Comparison of ENCODE assay signal across 11 cellular contexts in the genomic region with DNA sequence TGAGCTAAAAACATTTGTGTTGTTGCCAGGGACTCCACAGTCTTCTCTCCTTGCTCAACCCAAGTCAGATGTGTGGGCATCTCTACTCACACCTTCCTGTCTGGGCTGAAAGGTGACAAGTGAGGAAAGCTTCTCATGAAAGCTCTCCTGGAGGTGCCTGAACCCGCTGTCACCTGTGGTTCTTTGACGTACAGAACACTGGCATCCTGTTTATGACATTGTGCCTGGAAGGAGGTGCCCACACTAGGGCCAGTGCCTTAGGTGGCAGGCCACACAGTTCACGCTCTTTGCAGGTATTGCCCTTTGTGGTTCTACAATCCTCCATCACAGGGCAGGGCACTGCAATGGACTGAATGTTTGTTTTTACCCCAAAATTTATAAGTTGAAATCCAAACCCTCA.
DNase-seq lines count a peak whose midpoint lies in the region; ATAC-seq and TF ChIP-seq lines count a peak whose summit lies in the region.
"Had no signal": no experiment of that assay in that cellular context is flagged by ENCODE, and none has a peak within 500 bp of the region (broad histone marks: within the 10 kb centered on the region; RNA-seq: fewer than 3 reads in every experiment).

No MANE protein-coding gene starts in this region.

- H3K36me3 Mint-ChIP-seq in activated CD8-positive, alpha-beta memory T cell treated with anti-CD3 and anti-CD28 coated beads, Interleukin-2, amount 10 ng/mL, durations not matched to agents 7 days and 5 days, result peaks cover 8% of the 10 kb centered on the region

- H3K4me1 ChIP-seq in Peyer's patch, result no peaks in the 10 kb centered on the region
- peaks cover 0 to 29% (median 16%) of the 10 kb centered on the region in 12 donors for H3K4me1 ChIP-seq in heart left ventricle

- TF ChIP-seq POLR2A in Peyer's patch (IDR thresholded peaks at IDR 0.05), result no peak
- no peak for TF ChIP-seq POLR2A in heart left ventricle (IDR thresholded peaks at IDR 0.05)

- H3K4me3 Mint-ChIP-seq in activated CD8-positive, alpha-beta memory T cell treated with anti-CD3 and anti-CD28 coated beads, Interleukin-2, amount 10 ng/mL, durations not matched to agents 7 days and 5 days, result no peak overlapping the region

- WGBS in heart left ventricle, 4 donors, result 83 to 90% (median 87%) methylated on average over 3 of the region's 3 CpGs

- DNase-seq in Peyer's patch, result peak in 2 of 3 donors; percentile 56 to 69
- DNase-seq in activated CD8-positive, alpha-beta memory T cell treated with anti-CD3 and anti-CD28 coated beads, Interleukin-2, amount 10 ng/mL, durations not matched to agents 7 days and 5 days, result peak; percentile 55
- DNase-seq in heart left ventricle, result no peak
- peak; percentile 26 for DNase-seq in stimulated activated CD8-positive, alpha-beta memory T cell treated with anti-CD3 and anti-CD28 coated beads, Interleukin-12 subunit alpha, Interleukin-12 subunit beta, amount 100 ng/mL, for 4 hours (ENCODE audit: low read depth)
- DNase-seq in SK-N-DZ (ENCODE audit: low spot score), result no peak
- DNase-seq in retina, result no peak
- DNase-seq in GF-D8 (lab: John Stamatoyannopoulos, UW), result no peak
- DNase-seq in NCI-H2107 (lab: John Stamatoyannopoulos, UW), result no peak
- DNase-seq: cortex of kidney had no signal

- peak; percentile 74 for ATAC-seq in activated CD8-positive, alpha-beta memory T cell treated with anti-CD3 and anti-CD28 coated beads, Interleukin-2, amount 10 ng/mL, durations not matched to agents 7 days and 5 days
- peak in 3 of 4 donors; percentile 14 to 50 (median 35) for ATAC-seq in heart left ventricle

- intact Hi-C loops in heart left ventricle (cut with DNase I), result loop anchor here in 5 of 10 donors (5.0 to 10.0 kb wide), 4 partner anchors 117 to 137 kb away; no protein-coding TSS in a partner anchor

- H3K27ac Mint-ChIP-seq in activated CD8-positive, alpha-beta memory T cell treated with anti-CD3 and anti-CD28 coated beads, Interleukin-2, amount 10 ng/mL, durations not matched to agents 7 days and 5 days, result peak overlapping the region; percentile 56

- no peaks in the 10 kb centered on the region for H3K36me3 ChIP-seq in Peyer's patch
- no peaks in the 10 kb centered on the region for H3K36me3 ChIP-seq in heart left ventricle

- peaks cover 3% of the 10 kb centered on the region for H3K27me3 Mint-ChIP-seq in activated CD8-positive, alpha-beta memory T cell treated with anti-CD3 and anti-CD28 coated beads, Interleukin-2, amount 10 ng/mL, durations not matched to agents 7 days and 5 days

- peaks cover 26% of the 10 kb centered on the region for H3K4me1 Mint-ChIP-seq in activated CD8-positive, alpha-beta memory T cell treated with anti-CD3 and anti-CD28 coated beads, Interleukin-2, amount 10 ng/mL, durations not matched to agents 7 days and 5 days

- no peaks in the 10 kb centered on the region for H3K27me3 ChIP-seq in Peyer's patch
- no peaks in the 10 kb centered on the region for H3K27me3 ChIP-seq in heart left ventricle
- H3K27me3 ChIP-seq: hepatocyte had no signal

- CTCF ChIA-PET in activated CD8-positive, alpha-beta memory T cell treated with anti-CD3 and anti-CD28 coated beads, Interleukin-2, amount 10 ng/mL, durations not matched to agents 7 days and 5 days (lab: Charles Lee), result interaction anchor here (0.7 to 1.6 kb wide), 4 partner anchors 9 to 235 kb away, joined by 3 to 8 read pairs (median 6); no protein-coding TSS in a partner anchor

- H3K9me3 Mint-ChIP-seq in activated CD8-positive, alpha-beta memory T cell treated with anti-CD3 and anti-CD28 coated beads, Interleukin-2, amount 10 ng/mL, durations not matched to agents 7 days and 5 days (ENCODE audit: low read depth), result peaks cover 7% of the 10 kb centered on the region

- no peak for TF ChIP-seq CTCF in Peyer's patch (IDR thresholded peaks at IDR 0.05)
- TF ChIP-seq CTCF in heart left ventricle (IDR thresholded peaks at IDR 0.05), result no peak

- H3K9me3 ChIP-seq in Peyer's patch (no peaks in the 10 kb centered on the region), heart left ventricle (no peaks in the 10 kb centered on the region)

- peak overlapping the region in 2 of 4 donors; percentile 29 to 38 for H3K27ac ChIP-seq in Peyer's patch
- H3K27ac ChIP-seq in heart left ventricle, result peak overlapping the region in 11 of 12 donors; percentile 19 to 91 (median 73)
- H3K27ac ChIP-seq: VCaP had no signal

- H3K4me3 ChIP-seq in Peyer's patch (no peak overlapping the region), heart left ventricle (no peak overlapping the region)
- H3K4me3 ChIP-seq: hepatocyte had no signal

Comparison
In these comparisons a context has a peak if more than half of its experiments do, and no peak if none do; other contexts are left out.
1. DNase-seq: peak in Peyer's patch (2 of 3), activated CD8-positive, alpha-beta memory T cell treated with anti-CD3 and anti-CD28 coated beads, Interleukin-2, amount 10 ng/mL, durations not matched to agents 7 days and 5 days (single experiment) and stimulated activated CD8-positive, alpha-beta memory T cell treated with anti-CD3 and anti-CD28 coated beads, Interleukin-12 subunit alpha, Interleukin-12 subunit beta, amount 100 ng/mL, for 4 hours (single experiment); none in heart left ventricle (0 of 5), SK-N-DZ (single experiment), retina (single experiment), GF-D8 (single experiment) and NCI-H2107 (single experiment).